In the genomic region with DNA sequence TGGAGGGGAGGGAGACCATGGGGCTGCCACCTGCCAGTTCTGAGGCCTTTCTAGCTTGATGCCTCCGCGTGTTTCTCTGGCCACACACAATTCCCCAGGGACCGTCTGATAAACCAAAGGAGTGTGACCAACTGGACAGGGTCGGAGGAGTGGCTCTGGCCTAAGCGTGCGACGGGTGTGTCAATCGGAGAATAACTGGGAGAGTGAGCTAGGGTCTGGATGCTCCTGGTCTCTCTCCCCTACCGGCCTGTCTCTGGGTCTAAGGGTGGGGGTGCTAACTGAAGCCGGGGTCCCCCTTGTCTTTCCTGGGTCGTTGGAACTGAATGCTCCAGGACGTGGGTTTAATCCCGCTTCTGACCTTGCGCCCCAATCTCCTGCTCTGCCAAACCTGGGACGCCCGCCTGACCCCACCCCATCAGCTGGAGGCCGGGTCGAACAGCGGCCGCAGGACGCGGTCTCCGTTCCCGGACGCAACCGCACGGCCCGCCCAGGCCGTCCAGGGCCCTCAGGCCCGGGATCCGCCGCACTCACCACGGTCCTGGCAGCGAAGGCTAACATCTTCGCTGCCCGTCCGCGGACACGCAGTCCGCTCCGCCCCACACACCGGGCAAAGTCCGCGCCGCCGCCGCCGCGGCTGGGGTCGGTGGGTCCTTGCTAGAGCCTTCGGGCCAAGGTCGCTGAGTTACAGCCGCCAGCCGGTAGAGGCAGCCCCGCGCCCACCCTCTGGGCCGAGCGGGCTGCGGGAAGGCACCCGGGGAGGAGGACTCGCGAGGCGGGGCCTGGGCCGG, we compare ENCODE assay signal across 8 cellular contexts. TPM values are rescaled to one million over a fixed set of nuclear protein-coding genes. Genes with fewer than 3 reads are reported as not detected.
DNase-seq lines count a peak whose midpoint lies in the region; ATAC-seq, FAIRE-seq and TF ChIP-seq lines count a peak whose summit lies in the region.

No MANE protein-coding gene starts in this region.

- 3 to 31% (median 6%) methylated on average over 9 to 64 of the region's 64 CpGs for WGBS in stomach, 5 donors

- peak overlapping the region; percentile 89 for H2AFZ ChIP-seq in KMS-11 (ENCODE audit: low read depth)

- no peak overlapping the region for H3K4me3 ChIP-seq in KMS-11 (IDR thresholded peaks at IDR 0.05; ENCODE audit: insufficient read depth, low read depth, low read length)
- H3K4me3 ChIP-seq in breast epithelium = peak overlapping the region; percentile 92 to 97 (median 92)
- peak overlapping the region; percentile 59 to 85 for H3K4me3 ChIP-seq in kidney (ENCODE audit: low read length in 2 of 2)
- H3K4me3 ChIP-seq in stomach = peak overlapping the region; percentile 82 to 98 (median 94)

- DNase-seq in AG08396 (ENCODE audit: low spot score) (peak; percentile 48), breast epithelium (ENCODE audit: low spot score in 2 of 2) (no peak), kidney (peak; percentile 78), stomach (no peak)

- peak overlapping the region; percentile 54; the same call in 1 of the 2 replicates for H3K4me2 ChIP-seq in KMS-11

- H3K27ac ChIP-seq in KMS-11 = no peak overlapping the region
- peak overlapping the region; percentile 91 to 94 for H3K27ac ChIP-seq in breast epithelium
- peak overlapping the region; percentile 32 to 77 for H3K27ac ChIP-seq in kidney (ENCODE audit: low read depth in 2 of 2, low read length in 2 of 2)
- peak overlapping the region; percentile 89 to 97 (median 95) for H3K27ac ChIP-seq in stomach

- H3K9ac ChIP-seq in KMS-11 (no peak overlapping the region; the same call in 1 of the 2 replicates), kidney (ENCODE audit: low read length in 2 of 2) (peak overlapping the region; percentile 72 to 77)

- H4K20me1 ChIP-seq in KMS-11 (ENCODE audit: insufficient read depth) = no peaks in the 10 kb centered on the region

- peaks cover 17% of the 10 kb centered on the region; the same call in 1 of the 2 replicates for H3K79me2 ChIP-seq in KMS-11 (ENCODE audit: insufficient read depth, low read depth)

- H3K36me3 ChIP-seq in KMS-11 (ENCODE audit: insufficient read depth) = no peaks in the 10 kb centered on the region
- no peaks in the 10 kb centered on the region for H3K36me3 ChIP-seq in breast epithelium
- peaks cover 0 to 5% of the 10 kb centered on the region in 2 donors for H3K36me3 ChIP-seq in kidney (ENCODE audit: control insufficient read depth in 1 of 2, insufficient read depth in 2 of 2, low read length in 2 of 2)
- peaks cover 6 to 33% (median 30%) of the 10 kb centered on the region in 4 donors for H3K36me3 ChIP-seq in stomach

- FAIRE-seq in kidney (lab: Jason Lieb, UNC) = no peak

- H3K4me1 ChIP-seq in KMS-11 (ENCODE audit: low read depth, poor library complexity, severe bottlenecking) = peaks cover 6% of the 10 kb centered on the region
- H3K4me1 ChIP-seq in breast epithelium = peaks cover 4 to 6% of the 10 kb centered on the region in 2 donors
- H3K4me1 ChIP-seq in kidney (ENCODE audit: control insufficient read depth in 1 of 2, insufficient read depth in 1 of 2, low read depth in 1 of 2, low read length in 2 of 2) = peaks cover 10 to 19% of the 10 kb centered on the region in 2 donors
- peaks cover 32 to 66% (median 53%) of the 10 kb centered on the region in 4 donors for H3K4me1 ChIP-seq in stomach

- ATAC-seq in GM19324 (IDR thresholded peaks at IDR 0.05; ENCODE audit: low FRiP score, unreplicated experiment) (peak; percentile 50), HG03039 (IDR thresholded peaks at IDR 0.05; ENCODE audit: unreplicated experiment) (no peak), HG02610 (IDR thresholded peaks at IDR 0.05; ENCODE audit: unreplicated experiment) (no peak)

- TF ChIP-seq CTCF in KMS-11 (conservative IDR thresholded peaks at IDR 0.05; ENCODE audit: low read depth, low read length) = no peak
- no peak for TF ChIP-seq CTCF in breast epithelium (IDR thresholded peaks at IDR 0.05)
- TF ChIP-seq CTCF in kidney (IDR thresholded peaks at IDR 0.05; ENCODE audit: borderline replicate concordance, extremely low read depth, insufficient read depth) = no peak
- TF ChIP-seq CTCF in stomach (IDR thresholded peaks at IDR 0.05) = no peak

- intact Hi-C loops in breast epithelium (cut with DNase I; ENCODE audit: low total_unique reads) = no loop called here
- intact Hi-C loops in kidney (cut with DNase I) = no loop called here
- intact Hi-C loops in stomach (cut with DNase I; ENCODE audit: low total_unique reads) = no loop called here

- no peaks in the 10 kb centered on the region for H3K9me3 ChIP-seq in breast epithelium
- no peaks in the 10 kb centered on the region for H3K9me3 ChIP-seq in kidney (ENCODE audit: control insufficient read depth in 1 of 2, low read length in 2 of 2)
- no peaks in the 10 kb centered on the region for H3K9me3 ChIP-seq in stomach

- TF ChIP-seq EP300 in stomach (IDR thresholded peaks at IDR 0.05) = no peak

- TF ChIP-seq POLR2A in breast epithelium (IDR thresholded peaks at IDR 0.05) (no peak), stomach (IDR thresholded peaks at IDR 0.05) (no peak)

- H3K27me3 ChIP-seq in KMS-11 (ENCODE audit: insufficient read depth, low read depth) (no peaks in the 10 kb centered on the region; the same call in 1 of the 2 replicates), breast epithelium (no peaks in the 10 kb centered on the region), stomach (no peaks in the 10 kb centered on the region)

RNA-seq across cellular contexts. Expression of gene CRAT, which starts 0.4 kb away (rescaled TPM):
- total RNA-seq in breast epithelium (10 to 100 TPM; 18.7 to 74.7 (median 35.7) TPM), kidney (32.3 TPM), stomach (10 to 100 TPM; 13.0 to 92.2 (median 49.6) TPM)
- polyA plus RNA-seq in kidney (ENCODE audit: insufficient read depth, low read depth, low replicate concordance) (76.8 TPM), stomach (10 to 100 TPM; 25.8 to 28.5 (median 28.1) TPM)

RNA-seq across cellular contexts. Expression of gene PTPA, which starts 1.1 kb away (rescaled TPM):
- 10 to 100 TPM; 34.2 to 83.4 (median 71.1) TPM for total RNA-seq in breast epithelium
- 164 TPM for total RNA-seq in kidney
- 161 TPM for polyA plus RNA-seq in kidney (ENCODE audit: insufficient read depth, low read depth, low replicate concordance)
- total RNA-seq in stomach = 100 to 1,000 TPM in 1 of 5 donors, 10 to 100 TPM in 4; 12.3 to 118 (median 48.8) TPM
- 100 to 1,000 TPM in 1 of 3 donors, 10 to 100 TPM in 2; 69.2 to 111 (median 77.9) TPM for polyA plus RNA-seq in stomach

RNA-seq across cellular contexts. Expression of gene DOLPP1, which starts 29.2 kb away (rescaled TPM):
- total RNA-seq in breast epithelium = 1 to 10 TPM; 5.6 to 9.2 (median 8.6) TPM
- 9.1 TPM for total RNA-seq in kidney
- 12.1 TPM for polyA plus RNA-seq in kidney (ENCODE audit: insufficient read depth, low read depth, low replicate concordance)
- total RNA-seq in stomach = 10 to 100 TPM in 4 of 5 donors, 1 to 10 TPM in 1; 5.5 to 84.0 (median 17.4) TPM
- 10 to 100 TPM in 1 of 3 donors, 1 to 10 TPM in 2; 3.4 to 11.4 (median 8.3) TPM for polyA plus RNA-seq in stomach

Comparison
In these comparisons a context has a peak if more than half of its experiments do, and no peak if none do; other contexts are left out.
1. DNase-seq: peak in AG08396 (single experiment) and kidney (single experiment); none in breast epithelium (0 of 2) and stomach (single experiment).